8 cellular contexts compared by ENCODE assay signal in the genomic region with DNA sequence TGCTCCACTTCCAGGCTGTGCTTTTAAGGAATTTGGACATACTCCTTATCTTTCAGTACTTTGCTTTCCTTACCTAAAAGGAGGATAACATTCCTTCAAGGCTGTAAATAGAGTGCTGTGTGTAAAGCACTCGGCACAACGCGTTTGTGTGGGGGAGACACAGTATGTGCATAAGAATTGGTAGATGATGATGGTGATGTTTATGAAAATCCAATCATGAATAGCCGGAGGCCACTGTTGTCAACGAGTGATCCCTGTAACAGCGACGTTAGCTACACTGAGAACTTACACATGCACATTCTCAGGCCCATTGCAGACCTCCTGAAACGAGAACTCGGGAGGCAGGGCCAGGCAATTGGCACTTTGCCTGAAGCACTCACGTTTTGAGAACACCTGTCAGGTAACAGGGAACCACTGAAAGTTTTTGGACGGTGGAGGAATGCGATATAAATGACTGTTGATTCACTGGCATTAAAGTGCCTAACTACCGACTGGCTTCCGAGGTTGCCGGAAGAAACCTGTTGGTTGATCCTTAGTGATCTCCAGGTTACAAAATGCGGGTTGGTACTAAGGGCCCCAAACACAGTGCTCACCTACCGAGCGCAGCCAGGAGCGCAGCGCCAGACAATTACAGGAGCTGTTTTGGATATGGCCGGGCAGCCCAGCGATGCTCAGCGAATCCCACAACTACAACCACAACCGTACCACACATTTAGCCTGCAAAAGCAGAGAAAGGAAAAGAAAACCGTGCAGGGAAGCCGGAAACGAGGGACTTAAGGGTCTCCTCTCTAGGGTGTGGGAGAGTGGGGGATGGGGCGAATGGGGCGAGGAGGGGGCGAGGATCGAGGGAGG. TPM values are rescaled to one million over a fixed set of nuclear protein-coding genes. Genes with fewer than 3 reads are reported as not detected.
DNase-seq lines count a peak whose midpoint lies in the region; ATAC-seq and TF ChIP-seq lines count a peak whose summit lies in the region.

No MANE protein-coding gene starts in this region.

- DNase-seq in BJ (ENCODE audit: low read depth) (no peak), HuH-7 (ENCODE audit: low spot score) (peak; percentile 8), right atrium auricular region (ENCODE audit: low spot score) (peak; percentile 67)

- POLR2A ChIA-PET in BJ (lab: Charles Lee): interaction anchor here (0.9 kb wide), 1 partner anchor 222 kb away, joined by 3 read pairs; a partner anchor contains a TSS

- H3K27me3 Mint-ChIP-seq in activated naive CD8-positive, alpha-beta T cell: no peaks in the 10 kb centered on the region

- no peaks in the 10 kb centered on the region for H3K9me3 Mint-ChIP-seq in activated naive CD8-positive, alpha-beta T cell (ENCODE audit: low read depth)

- H3K4me3 ChIP-seq in BJ (ENCODE audit: low read depth, low read length) (peak overlapping the region; percentile 68), right atrium auricular region (peak overlapping the region; percentile 59 to 62), rectal smooth muscle tissue (ENCODE audit: low read length) (peak overlapping the region; percentile 70)

- H3K4me1 ChIP-seq in right atrium auricular region: peaks cover 0 to 24% of the 10 kb centered on the region in 2 donors
- peaks cover 4% of the 10 kb centered on the region for H3K4me1 ChIP-seq in rectal smooth muscle tissue (ENCODE audit: control insufficient read depth, insufficient read depth, low read length)

- H3K9me3 ChIP-seq in right atrium auricular region: no peaks in the 10 kb centered on the region

- H3K4me1 Mint-ChIP-seq in activated naive CD8-positive, alpha-beta T cell (ENCODE audit: low read depth): peaks cover 23% of the 10 kb centered on the region

- CTCF ChIA-PET in BJ (lab: Yijun Ruan, JAX): interaction anchor here (0.8 to 1.4 kb wide), 10 partner anchors 13 to 354 kb away, joined by 3 to 7 read pairs (median 4); no protein-coding TSS in a partner anchor

- ATAC-seq in HG02981 (IDR thresholded peaks at IDR 0.05; ENCODE audit: unreplicated experiment): no peak
- no peak for ATAC-seq in GM21825 (IDR thresholded peaks at IDR 0.05; ENCODE audit: unreplicated experiment)
- ATAC-seq in HG02840 (IDR thresholded peaks at IDR 0.05; ENCODE audit: low FRiP score, unreplicated experiment): no peak

- H3K4me3 Mint-ChIP-seq in activated naive CD8-positive, alpha-beta T cell: peak overlapping the region; percentile 89

- no peaks in the 10 kb centered on the region for H3K27me3 ChIP-seq in BJ (ENCODE audit: control insufficient read depth, insufficient read depth, low read length)
- H3K27me3 ChIP-seq in right atrium auricular region: no peaks in the 10 kb centered on the region
- no peaks in the 10 kb centered on the region for H3K27me3 ChIP-seq in rectal smooth muscle tissue (ENCODE audit: control insufficient read depth, insufficient read depth, low read length)

- H3K36me3 Mint-ChIP-seq in activated naive CD8-positive, alpha-beta T cell: peaks cover 4% of the 10 kb centered on the region

- TF ChIP-seq CTCF in BJ (IDR thresholded peaks at IDR 0.05; ENCODE audit: insufficient read depth, low read depth, low read length) (no peak), right atrium auricular region (IDR thresholded peaks at IDR 0.05) (no peak)

- H3K36me3 ChIP-seq in BJ (ENCODE audit: control insufficient read depth, insufficient read depth, low read length) (no peaks in the 10 kb centered on the region), right atrium auricular region (no peaks in the 10 kb centered on the region), rectal smooth muscle tissue (ENCODE audit: control insufficient read depth, insufficient read depth, low read length) (no peaks in the 10 kb centered on the region)

- peak overlapping the region; percentile 93 for H3K27ac Mint-ChIP-seq in activated naive CD8-positive, alpha-beta T cell

- peak overlapping the region; percentile 47 for H3K9ac ChIP-seq in rectal smooth muscle tissue (ENCODE audit: low read length)

- H3K27ac ChIP-seq in right atrium auricular region (peak overlapping the region; percentile 83 to 97), rectal smooth muscle tissue (ENCODE audit: low read depth, low read length) (peak overlapping the region; percentile 78)

RNA-seq across cellular contexts. Expression of a gene that starts 1.0 kb away (rescaled TPM):
- 53.5 and 73.4 TPM in 2 replicates for polyA plus RNA-seq in BJ (2011; rRNA removed)
- polyA minus RNA-seq in BJ (2011; rRNA and poly(A)+ RNA removed): 106 and 114 TPM in 2 replicates
- total RNA-seq in right atrium auricular region: 10 to 100 TPM; 47.5 to 50.4 TPM
